Comparison of ENCODE assay signal across 20 cellular contexts in genomic region chr16:6695666-6696065, GRCh38.
DNase-seq lines count a peak whose midpoint lies in the region; ATAC-seq lines count a peak whose summit lies in the region.
"Had no signal": no experiment of that assay in that cellular context is flagged by ENCODE, and none has a peak within 500 bp of the region (broad histone marks: within the 10 kb centered on the region; RNA-seq: fewer than 3 reads in every experiment).

No MANE protein-coding gene starts in this region.

- in situ Hi-C loops in G401 (cut with HindIII; ENCODE audit: low sequenced_read_pairs), result no loop called here

- DNase-seq in G401 (ENCODE audit: low spot score) (peak; percentile 64), NCI-H748 (lab: John Stamatoyannopoulos, UW; ENCODE audit: unreplicated experiment) (peak; percentile 60), cerebellar cortex (ENCODE audit: low spot score) (peak; percentile 55), NOMO-1 treated with dmso at 0.1 percent for 144 hours (lab: John Stamatoyannopoulos, UW; ENCODE audit: unreplicated experiment) (no peak)
- DNase-seq: 8988T; ACHN; BE2C; CD4-positive, alpha-beta memory T cell; CD4-positive, CD25-positive, alpha-beta regulatory T cell; CD8-positive, alpha-beta memory T cell; COR-L47; DMS 273 treated with DMSO at 0.1 percent for 48 hours; DMS153; DMS53; DMS79; DND-41; EL; GF-D8 had no signal

- no peak for ATAC-seq in GM19035 (IDR thresholded peaks at IDR 0.05; ENCODE audit: unreplicated experiment)
- ATAC-seq in HG03520 (IDR thresholded peaks at IDR 0.05; ENCODE audit: unreplicated experiment), result no peak
